10 cellular contexts compared by ENCODE assay signal in genomic region chr16:81738831-81739496, GRCh38. TPM values are rescaled to one million over a fixed set of nuclear protein-coding genes. Genes with fewer than 3 reads are reported as not detected.
DNase-seq lines count a peak whose midpoint lies in the region; ATAC-seq and TF ChIP-seq lines count a peak whose summit lies in the region.
"Had no signal": no experiment of that assay in that cellular context is flagged by ENCODE, and none has a peak within 500 bp of the region (broad histone marks: within the 10 kb centered on the region; RNA-seq: fewer than 3 reads in every experiment).

No MANE protein-coding gene starts in this region.

- DNase-seq in KBM-7 (peak; percentile 97), posterior vena cava (ENCODE audit: low spot score) (peak; percentile 91), nephron progenitor cell (no peak), omental fat pad (ENCODE audit: low spot score) (no peak), vagina (ENCODE audit: extremely low spot score in 2 of 2) (no peak), NCI-H2107 (lab: John Stamatoyannopoulos, UW) (no peak)
- DNase-seq: activated CD4-positive, alpha-beta T cell treated with anti-CD3 and anti-CD28 coated beads, Interleukin-2, amount 50 U/mL, for 1 hour; immature natural killer cell had no signal

- in situ Hi-C loops in KBM-7 (cut with MboI; ENCODE audit: low pct_unique_long_range_greater_than_20kb, low sequenced_read_pairs) = no loop called here

- H3K27me3 Mint-ChIP-seq in nephron progenitor cell (ENCODE audit: low read depth, poor library complexity) = peaks cover 6% of the 10 kb centered on the region

- TF ChIP-seq CTCF in nephron progenitor cell (IDR thresholded peaks at IDR 0.05) (no peak), omental fat pad (IDR thresholded peaks at IDR 0.05) (no peak), vagina (IDR thresholded peaks at IDR 0.05) (no peak)

- H3K4me3 ChIP-seq in vagina = no peak overlapping the region

- H3K36me3 Mint-ChIP-seq in nephron progenitor cell (ENCODE audit: low read depth) = no peaks in the 10 kb centered on the region
- H3K36me3 Mint-ChIP-seq: immature natural killer cell had no signal

- no peak overlapping the region for H3K4me3 Mint-ChIP-seq in nephron progenitor cell

- no peaks in the 10 kb centered on the region for H3K9me3 ChIP-seq in vagina

- intact Hi-C loops in posterior vena cava (cut with DNase I) = loop anchor here in 1 of 2 donors (10.0 kb wide), 1 partner anchor 534 kb away; no protein-coding TSS in a partner anchor
- intact Hi-C loops in vagina (cut with DNase I) = loop anchor here (10.0 kb wide), 1 partner anchor 374 kb away; no protein-coding TSS in a partner anchor

- peak overlapping the region; percentile 29 for H3K27ac ChIP-seq in cingulate gyrus (ENCODE audit: low read depth, low read length)
- H3K27ac ChIP-seq in vagina = no peak overlapping the region

- H3K4me1 Mint-ChIP-seq in nephron progenitor cell = peaks cover 26% of the 10 kb centered on the region

- peaks cover 12% of the 10 kb centered on the region for H3K4me1 ChIP-seq in vagina

- no peak for TF ChIP-seq POLR2A in vagina (IDR thresholded peaks at IDR 0.05)

- no peaks in the 10 kb centered on the region for H3K9me3 Mint-ChIP-seq in nephron progenitor cell
- H3K9me3 Mint-ChIP-seq: immature natural killer cell had no signal

- no peaks in the 10 kb centered on the region for H3K27me3 ChIP-seq in vagina

- no peaks in the 10 kb centered on the region for H3K36me3 ChIP-seq in vagina

- ATAC-seq in GM18907 (IDR thresholded peaks at IDR 0.05; ENCODE audit: unreplicated experiment) (peak; percentile 39), omental fat pad (ENCODE audit: low FRiP score) (no peak)

- H3K27ac Mint-ChIP-seq in nephron progenitor cell = no peak overlapping the region

RNA-seq across cellular contexts. Expression of gene PLCG2, which starts 40.1 kb away (rescaled TPM):
- total RNA-seq in posterior vena cava (10 to 100 TPM; 15.9 to 24.5 TPM), omental fat pad (10 to 100 TPM in 3 of 4 donors, 1 to 10 TPM in 1; 8.3 to 59.6 (median 19.9) TPM), vagina (14.2 TPM)

Comparison
In these comparisons a context has a peak if more than half of its experiments do, and no peak if none do; other contexts are left out.
1. DNase-seq: peak in KBM-7 (single experiment) and posterior vena cava (single experiment); none in nephron progenitor cell (single experiment), omental fat pad (single experiment), vagina (0 of 2) and NCI-H2107 (single experiment).